19 cellular contexts compared by ENCODE assay signal in the genomic region with DNA sequence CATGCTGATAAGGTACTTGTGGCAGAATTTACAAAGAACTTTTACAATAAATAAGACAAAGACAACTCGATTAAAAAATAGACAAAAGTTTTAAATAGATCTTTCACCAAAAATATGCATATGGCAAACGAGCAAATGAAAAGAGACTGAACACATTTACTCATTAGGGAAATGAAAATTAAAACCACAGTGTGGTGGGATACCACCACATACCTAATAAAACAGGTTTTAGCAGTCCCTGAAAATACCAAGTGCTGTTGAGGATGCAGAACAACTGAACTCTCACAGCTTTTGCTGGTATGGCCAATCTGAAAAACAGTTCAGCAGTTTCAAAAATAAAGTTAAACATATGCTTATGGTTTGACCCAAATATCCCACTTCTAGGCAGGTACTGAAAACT.
"Had no signal": no experiment of that assay in that cellular context is flagged by ENCODE, and none has a peak within 500 bp of the region (broad histone marks: within the 10 kb centered on the region; RNA-seq: fewer than 3 reads in every experiment).

No MANE protein-coding gene starts in this region.

- ATAC-seq: K562, SK-N-SH treated with all-trans-retinoic acid at 6 μM for 48 hours had no signal

- DNase-seq: MV-4-11, NCI-H1048, NCI-H146, NCI-H1694 treated with DMSO at 0.1 percent for 48 hours, NCI-H1930, NCI-H2107, NCI-H2171, NCI-H226, NCI-H446, NCI-H510A, NCI-H524 treated with DMSO at 0.1 percent for 48 hours, Right ventricle myocardium superior, RPMI8226, T-helper 1 cell had no signal

- H3K27ac ChIP-seq: HL-60, KMS-11 had no signal

- H3K27me3 Mint-ChIP-seq: IgD-negative memory B cell had no signal

- H3K4me3 Mint-ChIP-seq: IgD-negative memory B cell had no signal

- H3K9ac ChIP-seq: KMS-11 had no signal

- H3K4me3 ChIP-seq: K562 had no signal
